Comparison of ENCODE assay signal across 1 cellular context in the genomic region with DNA sequence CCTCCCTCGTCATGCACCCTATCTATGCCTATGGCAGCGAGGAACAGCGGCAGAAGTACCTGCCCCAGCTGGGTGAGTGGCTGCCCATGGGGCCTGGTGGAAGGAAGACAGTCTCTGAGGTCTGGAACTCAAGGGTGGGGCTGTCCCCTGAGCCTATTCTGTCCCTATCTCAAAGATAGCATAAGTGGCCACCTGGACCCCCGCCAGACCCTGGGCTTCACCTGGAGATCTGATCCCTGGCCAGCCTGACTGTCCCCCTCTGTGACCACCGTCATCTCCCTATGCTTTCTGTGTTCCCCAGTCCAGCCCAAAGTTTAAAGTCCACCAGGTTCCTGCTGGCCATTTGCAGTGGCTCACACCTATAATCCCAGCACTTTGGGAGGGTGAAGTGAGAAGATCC.
TF ChIP-seq lines count a peak whose summit lies in the region.

No MANE protein-coding gene starts in this region.

TF ChIP-seq in GM23338, 12 proteins besides CTCF, POLR2A, EP300 and RAD21:
- TF ChIP-seq ZNF331 (CRISPR knock-in tag; IDR thresholded peaks at IDR 0.05; ENCODE audit: low read depth) (no peak), EZH2phosphoT487 (IDR thresholded peaks at IDR 0.05; ENCODE audit: unreplicated experiment) (no peak), NANOG (IDR thresholded peaks at IDR 0.05; ENCODE audit: borderline replicate concordance) (no peak), POLR2AphosphoS5 (IDR thresholded peaks at IDR 0.05; ENCODE audit: low read depth) (no peak), STAT1 (IDR thresholded peaks at IDR 0.05; ENCODE audit: unreplicated experiment) (no peak), CREB1 (CRISPR knock-in tag; IDR thresholded peaks at IDR 0.05; ENCODE audit: low read depth) (no peak), ZNF114 (CRISPR knock-in tag; IDR thresholded peaks at IDR 0.05) (no peak), EZH2 (IDR thresholded peaks at IDR 0.05; ENCODE audit: low read depth, unreplicated experiment) (no peak), JUNB (IDR thresholded peaks at IDR 0.05; ENCODE audit: unreplicated experiment) (no peak)
- TF ChIP-seq, protein P1, sequence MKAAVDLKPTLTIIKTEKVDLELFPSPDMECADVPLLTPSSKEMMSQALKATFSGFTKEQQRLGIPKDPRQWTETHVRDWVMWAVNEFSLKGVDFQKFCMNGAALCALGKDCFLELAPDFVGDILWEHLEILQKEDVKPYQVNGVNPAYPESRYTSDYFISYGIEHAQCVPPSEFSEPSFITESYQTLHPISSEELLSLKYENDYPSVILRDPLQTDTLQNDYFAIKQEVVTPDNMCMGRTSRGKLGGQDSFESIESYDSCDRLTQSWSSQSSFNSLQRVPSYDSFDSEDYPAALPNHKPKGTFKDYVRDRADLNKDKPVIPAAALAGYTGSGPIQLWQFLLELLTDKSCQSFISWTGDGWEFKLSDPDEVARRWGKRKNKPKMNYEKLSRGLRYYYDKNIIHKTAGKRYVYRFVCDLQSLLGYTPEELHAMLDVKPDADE (IDR thresholded peaks at IDR 0.05): no peak
- TF ChIP-seq, protein P2, sequence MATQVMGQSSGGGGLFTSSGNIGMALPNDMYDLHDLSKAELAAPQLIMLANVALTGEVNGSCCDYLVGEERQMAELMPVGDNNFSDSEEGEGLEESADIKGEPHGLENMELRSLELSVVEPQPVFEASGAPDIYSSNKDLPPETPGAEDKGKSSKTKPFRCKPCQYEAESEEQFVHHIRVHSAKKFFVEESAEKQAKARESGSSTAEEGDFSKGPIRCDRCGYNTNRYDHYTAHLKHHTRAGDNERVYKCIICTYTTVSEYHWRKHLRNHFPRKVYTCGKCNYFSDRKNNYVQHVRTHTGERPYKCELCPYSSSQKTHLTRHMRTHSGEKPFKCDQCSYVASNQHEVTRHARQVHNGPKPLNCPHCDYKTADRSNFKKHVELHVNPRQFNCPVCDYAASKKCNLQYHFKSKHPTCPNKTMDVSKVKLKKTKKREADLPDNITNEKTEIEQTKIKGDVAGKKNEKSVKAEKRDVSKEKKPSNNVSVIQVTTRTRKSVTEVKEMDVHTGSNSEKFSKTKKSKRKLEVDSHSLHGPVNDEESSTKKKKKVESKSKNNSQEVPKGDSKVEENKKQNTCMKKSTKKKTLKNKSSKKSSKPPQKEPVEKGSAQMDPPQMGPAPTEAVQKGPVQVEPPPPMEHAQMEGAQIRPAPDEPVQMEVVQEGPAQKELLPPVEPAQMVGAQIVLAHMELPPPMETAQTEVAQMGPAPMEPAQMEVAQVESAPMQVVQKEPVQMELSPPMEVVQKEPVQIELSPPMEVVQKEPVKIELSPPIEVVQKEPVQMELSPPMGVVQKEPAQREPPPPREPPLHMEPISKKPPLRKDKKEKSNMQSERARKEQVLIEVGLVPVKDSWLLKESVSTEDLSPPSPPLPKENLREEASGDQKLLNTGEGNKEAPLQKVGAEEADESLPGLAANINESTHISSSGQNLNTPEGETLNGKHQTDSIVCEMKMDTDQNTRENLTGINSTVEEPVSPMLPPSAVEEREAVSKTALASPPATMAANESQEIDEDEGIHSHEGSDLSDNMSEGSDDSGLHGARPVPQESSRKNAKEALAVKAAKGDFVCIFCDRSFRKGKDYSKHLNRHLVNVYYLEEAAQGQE (IDR thresholded peaks at IDR 0.05; ENCODE audit: unreplicated experiment): no peak
- TF ChIP-seq, protein P3, sequence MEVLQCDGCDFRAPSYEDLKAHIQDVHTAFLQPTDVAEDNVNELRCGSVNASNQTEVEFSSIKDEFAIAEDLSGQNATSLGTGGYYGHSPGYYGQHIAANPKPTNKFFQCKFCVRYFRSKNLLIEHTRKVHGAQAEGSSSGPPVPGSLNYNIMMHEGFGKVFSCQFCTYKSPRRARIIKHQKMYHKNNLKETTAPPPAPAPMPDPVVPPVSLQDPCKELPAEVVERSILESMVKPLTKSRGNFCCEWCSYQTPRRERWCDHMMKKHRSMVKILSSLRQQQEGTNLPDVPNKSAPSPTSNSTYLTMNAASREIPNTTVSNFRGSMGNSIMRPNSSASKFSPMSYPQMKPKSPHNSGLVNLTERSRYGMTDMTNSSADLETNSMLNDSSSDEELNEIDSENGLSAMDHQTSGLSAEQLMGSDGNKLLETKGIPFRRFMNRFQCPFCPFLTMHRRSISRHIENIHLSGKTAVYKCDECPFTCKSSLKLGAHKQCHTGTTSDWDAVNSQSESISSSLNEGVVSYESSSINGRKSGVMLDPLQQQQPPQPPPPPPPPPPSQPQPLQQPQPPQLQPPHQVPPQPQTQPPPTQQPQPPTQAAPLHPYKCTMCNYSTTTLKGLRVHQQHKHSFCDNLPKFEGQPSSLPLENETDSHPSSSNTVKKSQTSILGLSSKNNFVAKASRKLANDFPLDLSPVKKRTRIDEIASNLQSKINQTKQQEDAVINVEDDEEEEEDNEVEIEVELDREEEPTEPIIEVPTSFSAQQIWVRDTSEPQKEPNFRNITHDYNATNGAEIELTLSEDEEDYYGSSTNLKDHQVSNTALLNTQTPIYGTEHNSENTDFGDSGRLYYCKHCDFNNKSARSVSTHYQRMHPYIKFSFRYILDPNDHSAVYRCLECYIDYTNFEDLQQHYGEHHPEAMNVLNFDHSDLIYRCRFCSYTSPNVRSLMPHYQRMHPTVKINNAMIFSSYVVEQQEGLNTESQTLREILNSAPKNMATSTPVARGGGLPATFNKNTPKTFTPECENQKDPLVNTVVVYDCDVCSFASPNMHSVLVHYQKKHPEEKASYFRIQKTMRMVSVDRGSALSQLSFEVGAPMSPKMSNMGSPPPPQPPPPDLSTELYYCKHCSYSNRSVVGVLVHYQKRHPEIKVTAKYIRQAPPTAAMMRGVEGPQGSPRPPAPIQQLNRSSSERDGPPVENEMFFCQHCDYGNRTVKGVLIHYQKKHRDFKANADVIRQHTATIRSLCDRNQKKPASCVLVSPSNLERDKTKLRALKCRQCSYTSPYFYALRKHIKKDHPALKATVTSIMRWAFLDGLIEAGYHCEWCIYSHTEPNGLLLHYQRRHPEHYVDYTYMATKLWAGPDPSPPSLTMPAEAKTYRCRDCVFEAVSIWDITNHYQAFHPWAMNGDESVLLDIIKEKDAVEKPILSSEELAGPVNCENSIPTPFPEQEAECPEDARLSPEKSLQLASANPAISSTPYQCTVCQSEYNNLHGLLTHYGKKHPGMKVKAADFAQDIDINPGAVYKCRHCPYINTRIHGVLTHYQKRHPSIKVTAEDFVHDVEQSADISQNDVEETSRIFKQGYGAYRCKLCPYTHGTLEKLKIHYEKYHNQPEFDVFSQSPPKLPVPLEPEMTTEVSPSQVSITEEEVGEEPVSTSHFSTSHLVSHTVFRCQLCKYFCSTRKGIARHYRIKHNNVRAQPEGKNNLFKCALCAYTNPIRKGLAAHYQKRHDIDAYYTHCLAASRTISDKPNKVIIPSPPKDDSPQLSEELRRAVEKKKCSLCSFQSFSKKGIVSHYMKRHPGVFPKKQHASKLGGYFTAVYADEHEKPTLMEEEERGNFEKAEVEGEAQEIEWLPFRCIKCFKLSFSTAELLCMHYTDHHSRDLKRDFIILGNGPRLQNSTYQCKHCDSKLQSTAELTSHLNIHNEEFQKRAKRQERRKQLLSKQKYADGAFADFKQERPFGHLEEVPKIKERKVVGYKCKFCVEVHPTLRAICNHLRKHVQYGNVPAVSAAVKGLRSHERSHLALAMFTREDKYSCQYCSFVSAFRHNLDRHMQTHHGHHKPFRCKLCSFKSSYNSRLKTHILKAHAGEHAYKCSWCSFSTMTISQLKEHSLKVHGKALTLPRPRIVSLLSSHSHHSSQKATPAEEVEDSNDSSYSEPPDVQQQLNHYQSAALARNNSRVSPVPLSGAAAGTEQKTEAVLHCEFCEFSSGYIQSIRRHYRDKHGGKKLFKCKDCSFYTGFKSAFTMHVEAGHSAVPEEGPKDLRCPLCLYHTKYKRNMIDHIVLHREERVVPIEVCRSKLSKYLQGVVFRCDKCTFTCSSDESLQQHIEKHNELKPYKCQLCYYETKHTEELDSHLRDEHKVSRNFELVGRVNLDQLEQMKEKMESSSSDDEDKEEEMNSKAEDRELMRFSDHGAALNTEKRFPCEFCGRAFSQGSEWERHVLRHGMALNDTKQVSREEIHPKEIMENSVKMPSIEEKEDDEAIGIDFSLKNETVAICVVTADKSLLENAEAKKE (CRISPR knock-in tag; IDR thresholded peaks at IDR 0.05): no peak
